Comparison of ENCODE assay signal across 1 cellular context in the genomic region with DNA sequence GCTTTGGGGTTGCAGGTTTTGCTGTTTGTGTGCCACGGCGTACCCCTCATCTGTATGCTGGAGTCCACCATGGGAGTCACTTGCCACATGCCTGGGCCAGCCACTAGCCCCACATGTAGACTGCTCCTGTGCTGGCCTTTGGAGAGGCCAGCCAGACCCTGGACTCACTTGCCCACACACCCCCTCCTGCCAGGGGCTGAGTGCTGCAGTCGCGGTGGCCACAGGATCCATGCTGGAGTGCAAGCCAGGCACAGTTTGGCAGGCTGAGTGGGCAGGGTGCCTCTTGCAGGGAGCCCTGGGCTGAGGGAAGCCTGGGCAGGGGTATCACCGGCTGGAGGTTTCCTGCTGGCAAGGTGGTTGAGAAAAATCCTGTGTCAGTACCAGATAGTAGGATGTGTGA.
TF ChIP-seq lines count a peak whose summit lies in the region.

No MANE protein-coding gene starts in this region.

TF ChIP-seq in GM23338, 12 proteins besides CTCF, POLR2A, EP300 and RAD21:
- TF ChIP-seq NANOG (IDR thresholded peaks at IDR 0.05; ENCODE audit: borderline replicate concordance) (no peak), ZNF114 (CRISPR knock-in tag; IDR thresholded peaks at IDR 0.05) (no peak), JUNB (IDR thresholded peaks at IDR 0.05; ENCODE audit: unreplicated experiment) (no peak), ZNF331 (CRISPR knock-in tag; IDR thresholded peaks at IDR 0.05; ENCODE audit: low read depth) (no peak), CREB1 (CRISPR knock-in tag; IDR thresholded peaks at IDR 0.05; ENCODE audit: low read depth) (no peak), EZH2phosphoT487 (IDR thresholded peaks at IDR 0.05; ENCODE audit: unreplicated experiment) (no peak), EZH2 (IDR thresholded peaks at IDR 0.05; ENCODE audit: low read depth, unreplicated experiment) (no peak), STAT1 (IDR thresholded peaks at IDR 0.05; ENCODE audit: unreplicated experiment) (no peak), POLR2AphosphoS5 (IDR thresholded peaks at IDR 0.05; ENCODE audit: low read depth) (no peak)
- TF ChIP-seq, protein P1, sequence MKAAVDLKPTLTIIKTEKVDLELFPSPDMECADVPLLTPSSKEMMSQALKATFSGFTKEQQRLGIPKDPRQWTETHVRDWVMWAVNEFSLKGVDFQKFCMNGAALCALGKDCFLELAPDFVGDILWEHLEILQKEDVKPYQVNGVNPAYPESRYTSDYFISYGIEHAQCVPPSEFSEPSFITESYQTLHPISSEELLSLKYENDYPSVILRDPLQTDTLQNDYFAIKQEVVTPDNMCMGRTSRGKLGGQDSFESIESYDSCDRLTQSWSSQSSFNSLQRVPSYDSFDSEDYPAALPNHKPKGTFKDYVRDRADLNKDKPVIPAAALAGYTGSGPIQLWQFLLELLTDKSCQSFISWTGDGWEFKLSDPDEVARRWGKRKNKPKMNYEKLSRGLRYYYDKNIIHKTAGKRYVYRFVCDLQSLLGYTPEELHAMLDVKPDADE (IDR thresholded peaks at IDR 0.05) = no peak
- TF ChIP-seq, protein P2, sequence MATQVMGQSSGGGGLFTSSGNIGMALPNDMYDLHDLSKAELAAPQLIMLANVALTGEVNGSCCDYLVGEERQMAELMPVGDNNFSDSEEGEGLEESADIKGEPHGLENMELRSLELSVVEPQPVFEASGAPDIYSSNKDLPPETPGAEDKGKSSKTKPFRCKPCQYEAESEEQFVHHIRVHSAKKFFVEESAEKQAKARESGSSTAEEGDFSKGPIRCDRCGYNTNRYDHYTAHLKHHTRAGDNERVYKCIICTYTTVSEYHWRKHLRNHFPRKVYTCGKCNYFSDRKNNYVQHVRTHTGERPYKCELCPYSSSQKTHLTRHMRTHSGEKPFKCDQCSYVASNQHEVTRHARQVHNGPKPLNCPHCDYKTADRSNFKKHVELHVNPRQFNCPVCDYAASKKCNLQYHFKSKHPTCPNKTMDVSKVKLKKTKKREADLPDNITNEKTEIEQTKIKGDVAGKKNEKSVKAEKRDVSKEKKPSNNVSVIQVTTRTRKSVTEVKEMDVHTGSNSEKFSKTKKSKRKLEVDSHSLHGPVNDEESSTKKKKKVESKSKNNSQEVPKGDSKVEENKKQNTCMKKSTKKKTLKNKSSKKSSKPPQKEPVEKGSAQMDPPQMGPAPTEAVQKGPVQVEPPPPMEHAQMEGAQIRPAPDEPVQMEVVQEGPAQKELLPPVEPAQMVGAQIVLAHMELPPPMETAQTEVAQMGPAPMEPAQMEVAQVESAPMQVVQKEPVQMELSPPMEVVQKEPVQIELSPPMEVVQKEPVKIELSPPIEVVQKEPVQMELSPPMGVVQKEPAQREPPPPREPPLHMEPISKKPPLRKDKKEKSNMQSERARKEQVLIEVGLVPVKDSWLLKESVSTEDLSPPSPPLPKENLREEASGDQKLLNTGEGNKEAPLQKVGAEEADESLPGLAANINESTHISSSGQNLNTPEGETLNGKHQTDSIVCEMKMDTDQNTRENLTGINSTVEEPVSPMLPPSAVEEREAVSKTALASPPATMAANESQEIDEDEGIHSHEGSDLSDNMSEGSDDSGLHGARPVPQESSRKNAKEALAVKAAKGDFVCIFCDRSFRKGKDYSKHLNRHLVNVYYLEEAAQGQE (IDR thresholded peaks at IDR 0.05; ENCODE audit: unreplicated experiment) = no peak
- TF ChIP-seq, protein P3, sequence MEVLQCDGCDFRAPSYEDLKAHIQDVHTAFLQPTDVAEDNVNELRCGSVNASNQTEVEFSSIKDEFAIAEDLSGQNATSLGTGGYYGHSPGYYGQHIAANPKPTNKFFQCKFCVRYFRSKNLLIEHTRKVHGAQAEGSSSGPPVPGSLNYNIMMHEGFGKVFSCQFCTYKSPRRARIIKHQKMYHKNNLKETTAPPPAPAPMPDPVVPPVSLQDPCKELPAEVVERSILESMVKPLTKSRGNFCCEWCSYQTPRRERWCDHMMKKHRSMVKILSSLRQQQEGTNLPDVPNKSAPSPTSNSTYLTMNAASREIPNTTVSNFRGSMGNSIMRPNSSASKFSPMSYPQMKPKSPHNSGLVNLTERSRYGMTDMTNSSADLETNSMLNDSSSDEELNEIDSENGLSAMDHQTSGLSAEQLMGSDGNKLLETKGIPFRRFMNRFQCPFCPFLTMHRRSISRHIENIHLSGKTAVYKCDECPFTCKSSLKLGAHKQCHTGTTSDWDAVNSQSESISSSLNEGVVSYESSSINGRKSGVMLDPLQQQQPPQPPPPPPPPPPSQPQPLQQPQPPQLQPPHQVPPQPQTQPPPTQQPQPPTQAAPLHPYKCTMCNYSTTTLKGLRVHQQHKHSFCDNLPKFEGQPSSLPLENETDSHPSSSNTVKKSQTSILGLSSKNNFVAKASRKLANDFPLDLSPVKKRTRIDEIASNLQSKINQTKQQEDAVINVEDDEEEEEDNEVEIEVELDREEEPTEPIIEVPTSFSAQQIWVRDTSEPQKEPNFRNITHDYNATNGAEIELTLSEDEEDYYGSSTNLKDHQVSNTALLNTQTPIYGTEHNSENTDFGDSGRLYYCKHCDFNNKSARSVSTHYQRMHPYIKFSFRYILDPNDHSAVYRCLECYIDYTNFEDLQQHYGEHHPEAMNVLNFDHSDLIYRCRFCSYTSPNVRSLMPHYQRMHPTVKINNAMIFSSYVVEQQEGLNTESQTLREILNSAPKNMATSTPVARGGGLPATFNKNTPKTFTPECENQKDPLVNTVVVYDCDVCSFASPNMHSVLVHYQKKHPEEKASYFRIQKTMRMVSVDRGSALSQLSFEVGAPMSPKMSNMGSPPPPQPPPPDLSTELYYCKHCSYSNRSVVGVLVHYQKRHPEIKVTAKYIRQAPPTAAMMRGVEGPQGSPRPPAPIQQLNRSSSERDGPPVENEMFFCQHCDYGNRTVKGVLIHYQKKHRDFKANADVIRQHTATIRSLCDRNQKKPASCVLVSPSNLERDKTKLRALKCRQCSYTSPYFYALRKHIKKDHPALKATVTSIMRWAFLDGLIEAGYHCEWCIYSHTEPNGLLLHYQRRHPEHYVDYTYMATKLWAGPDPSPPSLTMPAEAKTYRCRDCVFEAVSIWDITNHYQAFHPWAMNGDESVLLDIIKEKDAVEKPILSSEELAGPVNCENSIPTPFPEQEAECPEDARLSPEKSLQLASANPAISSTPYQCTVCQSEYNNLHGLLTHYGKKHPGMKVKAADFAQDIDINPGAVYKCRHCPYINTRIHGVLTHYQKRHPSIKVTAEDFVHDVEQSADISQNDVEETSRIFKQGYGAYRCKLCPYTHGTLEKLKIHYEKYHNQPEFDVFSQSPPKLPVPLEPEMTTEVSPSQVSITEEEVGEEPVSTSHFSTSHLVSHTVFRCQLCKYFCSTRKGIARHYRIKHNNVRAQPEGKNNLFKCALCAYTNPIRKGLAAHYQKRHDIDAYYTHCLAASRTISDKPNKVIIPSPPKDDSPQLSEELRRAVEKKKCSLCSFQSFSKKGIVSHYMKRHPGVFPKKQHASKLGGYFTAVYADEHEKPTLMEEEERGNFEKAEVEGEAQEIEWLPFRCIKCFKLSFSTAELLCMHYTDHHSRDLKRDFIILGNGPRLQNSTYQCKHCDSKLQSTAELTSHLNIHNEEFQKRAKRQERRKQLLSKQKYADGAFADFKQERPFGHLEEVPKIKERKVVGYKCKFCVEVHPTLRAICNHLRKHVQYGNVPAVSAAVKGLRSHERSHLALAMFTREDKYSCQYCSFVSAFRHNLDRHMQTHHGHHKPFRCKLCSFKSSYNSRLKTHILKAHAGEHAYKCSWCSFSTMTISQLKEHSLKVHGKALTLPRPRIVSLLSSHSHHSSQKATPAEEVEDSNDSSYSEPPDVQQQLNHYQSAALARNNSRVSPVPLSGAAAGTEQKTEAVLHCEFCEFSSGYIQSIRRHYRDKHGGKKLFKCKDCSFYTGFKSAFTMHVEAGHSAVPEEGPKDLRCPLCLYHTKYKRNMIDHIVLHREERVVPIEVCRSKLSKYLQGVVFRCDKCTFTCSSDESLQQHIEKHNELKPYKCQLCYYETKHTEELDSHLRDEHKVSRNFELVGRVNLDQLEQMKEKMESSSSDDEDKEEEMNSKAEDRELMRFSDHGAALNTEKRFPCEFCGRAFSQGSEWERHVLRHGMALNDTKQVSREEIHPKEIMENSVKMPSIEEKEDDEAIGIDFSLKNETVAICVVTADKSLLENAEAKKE (CRISPR knock-in tag; IDR thresholded peaks at IDR 0.05) = no peak
